Comparison of ENCODE assay signal across 9 cellular contexts in the genomic region with DNA sequence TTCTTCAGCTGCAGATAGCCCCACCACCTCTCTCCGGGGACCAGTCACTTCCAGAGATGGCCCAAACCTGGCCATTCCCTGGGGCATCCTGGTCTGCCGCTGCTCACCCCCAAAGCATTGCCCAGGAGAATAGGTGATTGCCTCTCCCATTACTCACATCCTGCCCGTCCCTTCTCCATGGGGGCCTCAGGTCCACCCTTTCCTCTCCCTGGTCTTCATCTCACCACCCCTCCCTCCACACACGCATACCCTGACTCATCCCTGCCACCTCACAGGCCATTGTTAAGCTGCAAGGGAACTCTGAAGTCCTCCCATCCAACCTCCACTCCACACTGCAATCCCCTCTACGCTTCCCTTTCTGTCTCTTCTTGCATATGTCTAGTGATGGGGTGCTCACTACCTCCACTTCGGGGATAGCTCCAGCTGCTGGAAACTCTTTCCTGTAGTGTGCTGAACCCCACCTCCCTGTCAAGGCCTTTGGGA. TPM values are rescaled to one million over a fixed set of nuclear protein-coding genes. Genes with fewer than 3 reads are reported as not detected.
A peak's percentile ranks its signal among the peaks of the same experiment; 100 is the strongest.
DNase-seq lines count a peak whose midpoint lies in the region; ATAC-seq, FAIRE-seq and TF ChIP-seq lines count a peak whose summit lies in the region.
"Had no signal": no experiment of that assay in that cellular context is flagged by ENCODE, and none has a peak within 500 bp of the region (broad histone marks: within the 10 kb centered on the region; RNA-seq: fewer than 3 reads in every experiment).

A gene with protein sequence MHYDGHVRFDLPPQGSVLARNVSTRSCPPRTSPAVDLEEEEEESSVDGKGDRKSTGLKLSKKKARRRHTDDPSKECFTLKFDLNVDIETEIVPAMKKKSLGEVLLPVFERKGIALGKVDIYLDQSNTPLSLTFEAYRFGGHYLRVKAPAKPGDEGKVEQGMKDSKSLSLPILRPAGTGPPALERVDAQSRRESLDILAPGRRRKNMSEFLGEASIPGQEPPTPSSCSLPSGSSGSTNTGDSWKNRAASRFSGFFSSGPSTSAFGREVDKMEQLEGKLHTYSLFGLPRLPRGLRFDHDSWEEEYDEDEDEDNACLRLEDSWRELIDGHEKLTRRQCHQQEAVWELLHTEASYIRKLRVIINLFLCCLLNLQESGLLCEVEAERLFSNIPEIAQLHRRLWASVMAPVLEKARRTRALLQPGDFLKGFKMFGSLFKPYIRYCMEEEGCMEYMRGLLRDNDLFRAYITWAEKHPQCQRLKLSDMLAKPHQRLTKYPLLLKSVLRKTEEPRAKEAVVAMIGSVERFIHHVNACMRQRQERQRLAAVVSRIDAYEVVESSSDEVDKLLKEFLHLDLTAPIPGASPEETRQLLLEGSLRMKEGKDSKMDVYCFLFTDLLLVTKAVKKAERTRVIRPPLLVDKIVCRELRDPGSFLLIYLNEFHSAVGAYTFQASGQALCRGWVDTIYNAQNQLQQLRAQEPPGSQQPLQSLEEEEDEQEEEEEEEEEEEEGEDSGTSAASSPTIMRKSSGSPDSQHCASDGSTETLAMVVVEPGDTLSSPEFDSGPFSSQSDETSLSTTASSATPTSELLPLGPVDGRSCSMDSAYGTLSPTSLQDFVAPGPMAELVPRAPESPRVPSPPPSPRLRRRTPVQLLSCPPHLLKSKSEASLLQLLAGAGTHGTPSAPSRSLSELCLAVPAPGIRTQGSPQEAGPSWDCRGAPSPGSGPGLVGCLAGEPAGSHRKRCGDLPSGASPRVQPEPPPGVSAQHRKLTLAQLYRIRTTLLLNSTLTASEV (minus strand): TSS at position 188 of the 483 bp plus-strand sequence. CDS start 14,096 bp downstream, outside the sequence.

- H2AFZ ChIP-seq in trophoblast cell (ENCODE audit: insufficient read depth, low read length, poor library complexity), result peak within 1 kb of the TSS; percentile 82

- POLR2A ChIA-PET in activated CD4-positive, alpha-beta memory T cell treated with anti-CD3 and anti-CD28 coated beads, Interleukin-2, amount 10 ng/mL, durations not matched to agents 7 days and 5 days (lab: Charles Lee), result interaction anchor here (0.8 to 2.5 kb wide), 11 partner anchors 8 to 294 kb away, joined by 3 to 13 read pairs (median 6); partner anchors contain the start of genes CAMTA1, KLHL21, NOL9 and TAS1R1

- peak within 1 kb of the TSS; percentile 84 for H3K4ac ChIP-seq in trophoblast cell (ENCODE audit: low read depth, low read length)

- peaks cover 30% of the 10 kb centered on the region for H3K27me3 Mint-ChIP-seq in T-helper 1 cell treated with Interleukin-12 subunit alpha and Interleukin-12 subunit beta and Interleukin-4 antibody, amounts not matched to agents 30 μg/mL and 1 μg/mL, for 36 hours (ENCODE audit: low read depth)
- H3K27me3 Mint-ChIP-seq in activated CD4-positive, alpha-beta memory T cell treated with anti-CD3 and anti-CD28 coated beads, Interleukin-2, amount 10 ng/mL, durations not matched to agents 7 days and 5 days, result peaks cover 16% of the 10 kb centered on the region

- H3K4me1 ChIP-seq in trophoblast cell (ENCODE audit: control insufficient read depth in 1 of 2, insufficient read depth in 2 of 2, low read length in 2 of 2), result peaks cover 30 to 33% of the 10 kb centered on the region in 2 experiments

- H3K79me2 ChIP-seq in trophoblast cell (ENCODE audit: control insufficient read depth, insufficient read depth, low read length, poor library complexity), result peaks cover 12% of the 10 kb centered on the region

- H3K36me3 ChIP-seq in trophoblast cell (ENCODE audit: control insufficient read depth in 1 of 2, insufficient read depth in 2 of 2, low read length in 2 of 2), result peaks cover 14 to 16% of the 10 kb centered on the region in 2 experiments

- FAIRE-seq in GM12892 (lab: Jason Lieb, UNC), result no peak
- FAIRE-seq: A204.1 had no signal

- TF ChIP-seq POLR2A in GM12892 (IDR thresholded peaks at IDR 0.05; ENCODE audit: low read depth, low read length), result no peak

- intact Hi-C loops in Right ventricle myocardium inferior (cut with DNase I), result no loop called here

- peak within 1 kb of the TSS; percentile 70 for H2BK5ac ChIP-seq in trophoblast cell (ENCODE audit: low read depth, low read length, poor library complexity)

- peak within 1 kb of the TSS; percentile 75 for H3K4me3 Mint-ChIP-seq in T-helper 1 cell treated with Interleukin-12 subunit alpha and Interleukin-12 subunit beta and Interleukin-4 antibody, amounts not matched to agents 30 μg/mL and 1 μg/mL, for 36 hours
- peak within 1 kb of the TSS; percentile 71 for H3K4me3 Mint-ChIP-seq in activated CD4-positive, alpha-beta memory T cell treated with anti-CD3 and anti-CD28 coated beads, Interleukin-2, amount 10 ng/mL, durations not matched to agents 7 days and 5 days

- H2BK120ac ChIP-seq in trophoblast cell (ENCODE audit: insufficient read depth, low read length, poor library complexity), result peak within 1 kb of the TSS; percentile 94

- peak within 1 kb of the TSS; percentile 72 for H2AK5ac ChIP-seq in trophoblast cell (ENCODE audit: low read length)

- H3K27me3 ChIP-seq in trophoblast cell (ENCODE audit: insufficient read depth, low read length), result no peaks in the 10 kb centered on the region

- peaks cover 2% of the 10 kb centered on the region for H3K9me3 ChIP-seq in trophoblast cell (ENCODE audit: insufficient read depth, low read depth, low read length)

- H3K27ac Mint-ChIP-seq in T-helper 1 cell treated with Interleukin-12 subunit alpha and Interleukin-12 subunit beta and Interleukin-4 antibody, amounts not matched to agents 30 μg/mL and 1 μg/mL, for 36 hours, result peak within 1 kb of the TSS; percentile 68
- peak within 1 kb of the TSS; percentile 72 for H3K27ac Mint-ChIP-seq in activated CD4-positive, alpha-beta memory T cell treated with anti-CD3 and anti-CD28 coated beads, Interleukin-2, amount 10 ng/mL, durations not matched to agents 7 days and 5 days

- peak within 1 kb of the TSS; percentile 92 for H4K8ac ChIP-seq in trophoblast cell (ENCODE audit: low read depth, low read length)

- no peaks in the 10 kb centered on the region for H3K36me3 Mint-ChIP-seq in T-helper 1 cell treated with Interleukin-12 subunit alpha and Interleukin-12 subunit beta and Interleukin-4 antibody, amounts not matched to agents 30 μg/mL and 1 μg/mL, for 36 hours (ENCODE audit: low read depth)
- no peaks in the 10 kb centered on the region for H3K36me3 Mint-ChIP-seq in activated CD4-positive, alpha-beta memory T cell treated with anti-CD3 and anti-CD28 coated beads, Interleukin-2, amount 10 ng/mL, durations not matched to agents 7 days and 5 days (ENCODE audit: low read depth)

- peak within 1 kb of the TSS; percentile 83 for H3K18ac ChIP-seq in trophoblast cell (ENCODE audit: low read length)

- H3K4me3 ChIP-seq in trophoblast cell (ENCODE audit: low read depth, low read length), result peak within 1 kb of the TSS; percentile 75

- H2BK12ac ChIP-seq in trophoblast cell (ENCODE audit: low read length), result peak within 1 kb of the TSS; percentile 69

- no peak for ATAC-seq in Right ventricle myocardium inferior
- no peak for ATAC-seq in HG03520 (IDR thresholded peaks at IDR 0.05; ENCODE audit: unreplicated experiment)

- H3K23ac ChIP-seq in trophoblast cell (ENCODE audit: low read length), result no peak within 1 kb of the TSS

- peak within 1 kb of the TSS; percentile 78 for H3K9ac ChIP-seq in trophoblast cell (ENCODE audit: low read length)

- WGBS in trophoblast cell (ENCODE audit: extremely low coverage, insufficient coverage, insufficient read length), result no CpG with 5 or more reads among the region's 6 CpGs

- peak within 1 kb of the TSS; percentile 94 for H3K27ac ChIP-seq in trophoblast cell (ENCODE audit: low read depth, low read length)

- H4K91ac ChIP-seq in trophoblast cell (ENCODE audit: low read depth, low read length), result peak within 1 kb of the TSS; percentile 97

- CTCF ChIA-PET in activated CD4-positive, alpha-beta memory T cell treated with anti-CD3 and anti-CD28 coated beads, Interleukin-2, amount 10 ng/mL, durations not matched to agents 7 days and 5 days (lab: Charles Lee), result interaction anchor here (1.4 to 4.0 kb wide), 10 partner anchors 9 to 245 kb away, joined by 3 to 30 read pairs (median 8); partner anchors contain the start of genes HES2, NOL9, TAS1R1 and ZBTB48

- DNase-seq in T-helper 1 cell, result no peak
- DNase-seq in activated CD4-positive, alpha-beta memory T cell treated with anti-CD3 and anti-CD28 coated beads, Interleukin-2, amount 10 ng/mL, durations not matched to agents 7 days and 5 days, result no peak
- no peak for DNase-seq in Right ventricle myocardium inferior (ENCODE audit: missing footprints)
- peak; percentile 23 to 40 for DNase-seq in trophoblast cell
- no peak for DNase-seq in NCI-H510A treated with DMSO at 0.1 percent for 48 hours (lab: John Stamatoyannopoulos, UW)
- no peak for DNase-seq in GM12892 (ENCODE audit: insufficient read length)

- peak within 1 kb of the TSS; percentile 76 for H4K12ac ChIP-seq in trophoblast cell (ENCODE audit: low read depth, low read length)

- H3K4me2 ChIP-seq in trophoblast cell (ENCODE audit: low read length), result peak within 1 kb of the TSS; percentile 91

- H3K14ac ChIP-seq in trophoblast cell (ENCODE audit: low read length), result peak within 1 kb of the TSS; percentile 83

- H3K4me1 Mint-ChIP-seq in T-helper 1 cell treated with Interleukin-12 subunit alpha and Interleukin-12 subunit beta and Interleukin-4 antibody, amounts not matched to agents 30 μg/mL and 1 μg/mL, for 36 hours (ENCODE audit: low read depth), result peaks cover 7% of the 10 kb centered on the region
- H3K4me1 Mint-ChIP-seq in activated CD4-positive, alpha-beta memory T cell treated with anti-CD3 and anti-CD28 coated beads, Interleukin-2, amount 10 ng/mL, durations not matched to agents 7 days and 5 days, result peaks cover 14% of the 10 kb centered on the region

- H3K9me3 Mint-ChIP-seq in T-helper 1 cell treated with Interleukin-12 subunit alpha and Interleukin-12 subunit beta and Interleukin-4 antibody, amounts not matched to agents 30 μg/mL and 1 μg/mL, for 36 hours, result no peaks in the 10 kb centered on the region
- no peaks in the 10 kb centered on the region for H3K9me3 Mint-ChIP-seq in activated CD4-positive, alpha-beta memory T cell treated with anti-CD3 and anti-CD28 coated beads, Interleukin-2, amount 10 ng/mL, durations not matched to agents 7 days and 5 days

- peaks cover 26% of the 10 kb centered on the region for H3K79me1 ChIP-seq in trophoblast cell (ENCODE audit: low read length)

RNA-seq across cellular contexts. Expression of the gene that starts here (rescaled TPM):
- 1 to 10 TPM; 1.7 to 2.3 TPM for total RNA-seq in activated CD4-positive, alpha-beta memory T cell treated with anti-CD3 and anti-CD28 coated beads, Interleukin-2, amount 10 ng/mL, durations not matched to agents 7 days and 5 days
- total RNA-seq in Right ventricle myocardium inferior, result 16.8 TPM
- 31.1 and 31.3 TPM in 2 replicates for polyA plus RNA-seq in trophoblast cell (2013)
- 0.11 TPM for polyA plus RNA-seq in GM12892 (2012; ENCODE audit: missing spikeins)

Comparison
In these comparisons a context has a peak if more than half of its experiments do, and no peak if none do; other contexts are left out.
1. DNase-seq: peak in trophoblast cell (2 of 2); none in T-helper 1 cell (0 of 5), activated CD4-positive, alpha-beta memory T cell treated with anti-CD3 and anti-CD28 coated beads, Interleukin-2, amount 10 ng/mL, durations not matched to agents 7 days and 5 days (single experiment), Right ventricle myocardium inferior (single experiment), NCI-H510A treated with DMSO at 0.1 percent for 48 hours (single experiment) and GM12892 (single experiment).